Comparison of ENCODE assay signal across 8 cellular contexts in genomic region chr5:15995206-15996052, GRCh38.
DNase-seq lines count a peak whose midpoint lies in the region; ATAC-seq, FAIRE-seq and TF ChIP-seq lines count a peak whose summit lies in the region.

No MANE protein-coding gene starts in this region.

- no peak overlapping the region for H3K4me3 Mint-ChIP-seq in type B pancreatic cell

- peak; percentile 63 to 71 for TF ChIP-seq RAD21 in A549 (conservative IDR thresholded peaks at IDR 0.05 in 1 of 2, IDR thresholded peaks at IDR 0.05 in 1 of 2)
- peak; percentile 75 for TF ChIP-seq RAD21 in SK-N-SH (IDR thresholded peaks at IDR 0.05; ENCODE audit: low read length)

- POLR2A ChIA-PET in A549 (lab: Yijun Ruan, JAX) (no interaction called here), SK-N-SH (lab: Yijun Ruan, JAX) (no interaction called here)

- CTCF ChIA-PET in A549 (lab: Yijun Ruan, JAX) (interaction anchor here (0.8 to 3.3 kb wide), 10 partner anchors 8 to 893 kb away, joined by 3 to 19 read pairs (median 6); no protein-coding TSS in a partner anchor), SK-N-SH (lab: Yijun Ruan, JAX) (interaction anchor here (0.7 to 2.9 kb wide), 20 partner anchors 9 to 892 kb away, joined by 3 to 10 read pairs (median 4); no protein-coding TSS in a partner anchor)

- no peaks in the 10 kb centered on the region for H3K27me3 ChIP-seq in SK-N-SH (ENCODE audit: insufficient read depth)
- H3K27me3 ChIP-seq in cardiac muscle cell: no peaks in the 10 kb centered on the region
- no peaks in the 10 kb centered on the region for H3K27me3 ChIP-seq in thyroid gland
- no peaks in the 10 kb centered on the region for H3K27me3 ChIP-seq in suprapubic skin

- TF ChIP-seq POLR2A in A549 (IDR thresholded peaks at IDR 0.05; ENCODE audit: low read length) (no peak), thyroid gland (IDR thresholded peaks at IDR 0.05) (no peak), suprapubic skin (IDR thresholded peaks at IDR 0.05) (no peak)

- no peak overlapping the region for H2AFZ ChIP-seq in SK-N-SH (ENCODE audit: low read depth)

- no peak overlapping the region for H3K9ac ChIP-seq in SK-N-SH

- 20% methylated on average over 3 of the region's 3 CpGs for WGBS in A549 (ENCODE audit: missing lambda C conversion rate)
- 62% methylated on average over 3 of the region's 3 CpGs for WGBS in SK-N-SH (ENCODE audit: low lambda C conversion rate)
- 39 to 42% methylated on average over 3 of the region's 3 CpGs for WGBS in thyroid gland, 2 donors
- WGBS in suprapubic skin: 55% methylated on average over 3 of the region's 3 CpGs

- H3K4me2 ChIP-seq in A549 (no peak overlapping the region), SK-N-SH (no peak overlapping the region)

- intact Hi-C loops in thyroid gland (cut with DNase I): no loop called here

- H3K9me3 Mint-ChIP-seq in type B pancreatic cell: peaks cover 16% of the 10 kb centered on the region

- H3K4me1 ChIP-seq in A549 (peaks cover 4% of the 10 kb centered on the region; the same call in 1 of the 3 replicates), SK-N-SH (ENCODE audit: control insufficient read depth in 1 of 2, insufficient read depth in 2 of 2, low read depth in 1 of 2, low read length in 1 of 2) (peaks cover 0 to 4% of the 10 kb centered on the region in 2 experiments; a peak in 2 of 4 replicates), cardiac muscle cell (ENCODE audit: low read depth) (peaks cover 8% of the 10 kb centered on the region), thyroid gland (no peaks in the 10 kb centered on the region), suprapubic skin (no peaks in the 10 kb centered on the region)

- DNase-seq in A549 (ENCODE audit: low read depth in 1 of 2, low spot score in 1 of 2): peak in 1 of 2 experiments; percentile 16
- DNase-seq in HT1080 (ENCODE audit: low read depth): peak; percentile 65
- peak; percentile 5 for DNase-seq in SK-N-SH
- peak; percentile 54 to 64 for DNase-seq in cardiac muscle cell (ENCODE audit: low read depth in 1 of 2, low spot score in 1 of 2)
- no peak for DNase-seq in type B pancreatic cell (ENCODE audit: extremely low spot score, unreplicated experiment)
- DNase-seq in thyroid gland: no peak
- no peak for DNase-seq in suprapubic skin (ENCODE audit: low spot score in 2 of 2)

- no peak for FAIRE-seq in A549 (lab: Jason Lieb, UNC)

- no peaks in the 10 kb centered on the region for H3K9me2 ChIP-seq in SK-N-SH

- H3K36me3 Mint-ChIP-seq in type B pancreatic cell: no peaks in the 10 kb centered on the region

- H3K27me3 Mint-ChIP-seq in type B pancreatic cell: peaks cover 7% of the 10 kb centered on the region

- TF ChIP-seq EP300 in A549 (IDR thresholded peaks at IDR 0.05) (no peak), SK-N-SH (IDR thresholded peaks at IDR 0.05; ENCODE audit: borderline replicate concordance in 1 of 2, low read depth in 1 of 2, low read length in 1 of 2) (no peak), suprapubic skin (IDR thresholded peaks at IDR 0.05) (no peak)

- H3K27ac ChIP-seq in A549 (no peak overlapping the region), SK-N-SH (ENCODE audit: low read depth in 2 of 2, low read length in 1 of 2) (peak overlapping the region in 1 of 2 experiments; percentile 36; a peak in 2 of 4 replicates), cardiac muscle cell (no peak overlapping the region), thyroid gland (no peak overlapping the region), suprapubic skin (no peak overlapping the region)

- H4K20me1 ChIP-seq in SK-N-SH (ENCODE audit: insufficient read depth): no peaks in the 10 kb centered on the region

- H3K79me2 ChIP-seq in SK-N-SH (ENCODE audit: insufficient read depth): no peaks in the 10 kb centered on the region

- peak; percentile 64 to 79; a peak in 5 of 6 replicates for ATAC-seq in A549
- ATAC-seq in HG02884 (IDR thresholded peaks at IDR 0.05; ENCODE audit: unreplicated experiment): no peak

- H3K36me3 ChIP-seq in SK-N-SH (replicated peaks in 1 of 2; ENCODE audit: control insufficient read depth in 1 of 2, insufficient read depth in 2 of 2, low read length in 1 of 2): no peaks in the 10 kb centered on the region
- no peaks in the 10 kb centered on the region for H3K36me3 ChIP-seq in cardiac muscle cell
- no peaks in the 10 kb centered on the region for H3K36me3 ChIP-seq in thyroid gland
- no peaks in the 10 kb centered on the region for H3K36me3 ChIP-seq in suprapubic skin

- no peaks in the 10 kb centered on the region for H3F3A ChIP-seq in SK-N-SH (replicated peaks; ENCODE audit: insufficient read depth)

- no peak overlapping the region for H3K27ac Mint-ChIP-seq in type B pancreatic cell

- TF ChIP-seq CTCF in A549 (IDR thresholded peaks at IDR 0.05) (peak; percentile 51), SK-N-SH (IDR thresholded peaks at IDR 0.05) (peak; percentile 72), cardiac muscle cell (IDR thresholded peaks at IDR 0.05; ENCODE audit: low read depth, low read length) (peak; percentile 66), type B pancreatic cell (conservative IDR thresholded peaks at IDR 0.05) (peak; percentile 78), thyroid gland (IDR thresholded peaks at IDR 0.05) (peak in 2 of 6 experiments; percentile 19 to 22), suprapubic skin (IDR thresholded peaks at IDR 0.05) (no peak)

- no peak overlapping the region for H3K4me3 ChIP-seq in A549
- H3K4me3 ChIP-seq in SK-N-SH (ENCODE audit: low read depth in 2 of 2, low read length in 1 of 2): no peak overlapping the region
- no peak overlapping the region for H3K4me3 ChIP-seq in cardiac muscle cell
- H3K4me3 ChIP-seq in thyroid gland (replicated peaks in 1 of 3): no peak overlapping the region
- H3K4me3 ChIP-seq in suprapubic skin: no peak overlapping the region

- H3K4me1 Mint-ChIP-seq in type B pancreatic cell (ENCODE audit: unreplicated experiment): no peaks in the 10 kb centered on the region

- H3K9me3 ChIP-seq in A549 (0 out of 3 replicates have a peak, but pooled peaks cover 3% of the 10 kb centered on the region), SK-N-SH (peaks cover 14% of the 10 kb centered on the region; the same call in 1 of the 2 replicates), cardiac muscle cell (ENCODE audit: low read depth) (no peaks in the 10 kb centered on the region), thyroid gland (no peaks in the 10 kb centered on the region), suprapubic skin (peaks cover 8% of the 10 kb centered on the region)

TF ChIP-seq in A549, 52 proteins besides CTCF, POLR2A, EP300 and RAD21:
- TF ChIP-seq GATA3 (IDR thresholded peaks at IDR 0.05; ENCODE audit: borderline replicate concordance) (no peak), ZC3H11A (IDR thresholded peaks at IDR 0.05) (no peak), SMC3 (IDR thresholded peaks at IDR 0.05) (peak; percentile 36; the same call in 2 of the 3 replicates), CBX8 (IDR thresholded peaks at IDR 0.05) (no peak), PBX3 (IDR thresholded peaks at IDR 0.05) (no peak), KDM5A (IDR thresholded peaks at IDR 0.05) (no peak)

TF ChIP-seq in SK-N-SH, 30 proteins besides CTCF, POLR2A, EP300 and RAD21:
- TF ChIP-seq, protein P1, sequence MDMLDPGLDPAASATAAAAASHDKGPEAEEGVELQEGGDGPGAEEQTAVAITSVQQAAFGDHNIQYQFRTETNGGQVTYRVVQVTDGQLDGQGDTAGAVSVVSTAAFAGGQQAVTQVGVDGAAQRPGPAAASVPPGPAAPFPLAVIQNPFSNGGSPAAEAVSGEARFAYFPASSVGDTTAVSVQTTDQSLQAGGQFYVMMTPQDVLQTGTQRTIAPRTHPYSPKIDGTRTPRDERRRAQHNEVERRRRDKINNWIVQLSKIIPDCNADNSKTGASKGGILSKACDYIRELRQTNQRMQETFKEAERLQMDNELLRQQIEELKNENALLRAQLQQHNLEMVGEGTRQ (IDR thresholded peaks at IDR 0.05; ENCODE audit: borderline replicate concordance, low read depth, low read length): no peak
- peak; percentile 42 for TF ChIP-seq SMC3 (IDR thresholded peaks at IDR 0.05; ENCODE audit: low read depth, low read length)

Comparison
In these comparisons a context has a peak if more than half of its experiments do, and no peak if none do; other contexts are left out.
1. DNase-seq: peak in HT1080 (single experiment), SK-N-SH (single experiment) and cardiac muscle cell (2 of 2); none in type B pancreatic cell (single experiment), thyroid gland (0 of 2) and suprapubic skin (0 of 2).
2. CTCF ChIP-seq: peak in A549 (single experiment), SK-N-SH (single experiment), cardiac muscle cell (single experiment) and type B pancreatic cell (single experiment); none in suprapubic skin (0 of 2).
3. Of the 12 proteins assayed by ChIP-seq in both A549 and SK-N-SH: peak only in A549: none; only in SK-N-SH: none; in both: CTCF, RAD21 and SMC3; in neither: 9.